Comparison of ENCODE assay signal across 9 cellular contexts in genomic region chr6:34531580-34532201, GRCh38. TPM values are rescaled to one million over a fixed set of nuclear protein-coding genes. Genes with fewer than 3 reads are reported as not detected.
A peak's percentile ranks its signal among the peaks of the same experiment; 100 is the strongest.
DNase-seq lines count a peak whose midpoint lies in the region; ATAC-seq, FAIRE-seq and TF ChIP-seq lines count a peak whose summit lies in the region.
"Had no signal": no experiment of that assay in that cellular context is flagged by ENCODE, and none has a peak within 500 bp of the region (broad histone marks: within the 10 kb centered on the region; RNA-seq: fewer than 3 reads in every experiment).

No MANE protein-coding gene starts in this region.

- peaks cover 2% of the 10 kb centered on the region for H3K9me3 Mint-ChIP-seq in astrocyte (ENCODE audit: unreplicated experiment)
- H3K9me3 Mint-ChIP-seq in stimulated activated naive B cell treated with anti-CD40 and anti-IgM and Interleukin-4, amounts not matched to agents 10 μg/mL and 1 μg/mL and 100 μg/mL, for 72 hours = no peaks in the 10 kb centered on the region

- H3K9ac ChIP-seq in astrocyte (ENCODE audit: low read length) = no peak overlapping the region

- H3K27ac ChIP-seq in astrocyte (ENCODE audit: low read depth, low read length) (no peak overlapping the region), iPS DF 6.9 (ENCODE audit: low read length) (no peak overlapping the region), gastroesophageal sphincter (peak overlapping the region in 1 of 4 donors; percentile 58), esophagus muscularis mucosa (replicated peaks in 1 of 4) (no peak overlapping the region)

- no peak for TF ChIP-seq POLR2A in gastroesophageal sphincter (IDR thresholded peaks at IDR 0.05)
- no peak for TF ChIP-seq POLR2A in esophagus muscularis mucosa (IDR thresholded peaks at IDR 0.05; ENCODE audit: low read depth)

- no peaks in the 10 kb centered on the region for H3K79me2 ChIP-seq in astrocyte (ENCODE audit: insufficient read depth, low read length)

- no CpG with 5 or more reads among the region's 29 CpGs for whole genome bisulfite sequencing in iPS DF 6.9 (ENCODE audit: insufficient coverage, insufficient read length)
- WGBS in gastroesophageal sphincter (ENCODE audit: low coverage in 1 of 2), 2 donors = 71 to 83% methylated on average over 5 to 23 of the region's 29 CpGs
- 74% methylated on average over 23 of the region's 29 CpGs for WGBS in esophagus muscularis mucosa

- FAIRE-seq in astrocyte (lab: Jason Lieb, UNC) = no peak

- H3K4me2 ChIP-seq in astrocyte (ENCODE audit: low read length) = peak overlapping the region; percentile 26

- TF ChIP-seq CTCF in astrocyte (IDR thresholded peaks at IDR 0.05; ENCODE audit: insufficient read depth, low read depth, low read length) (no peak), gastroesophageal sphincter (IDR thresholded peaks at IDR 0.05) (no peak), esophagus muscularis mucosa (IDR thresholded peaks at IDR 0.05) (no peak)

- no peak overlapping the region for H2AFZ ChIP-seq in astrocyte (ENCODE audit: low read depth, low read length)

- H3K36me3 ChIP-seq in astrocyte (ENCODE audit: insufficient read depth, low read length) (no peaks in the 10 kb centered on the region), iPS DF 6.9 (ENCODE audit: control insufficient read depth, insufficient read depth, low read length) (no peaks in the 10 kb centered on the region; the same call in 1 of the 2 replicates), gastroesophageal sphincter (no peaks in the 10 kb centered on the region), esophagus muscularis mucosa (no peaks in the 10 kb centered on the region)

- H3K27ac Mint-ChIP-seq in astrocyte (ENCODE audit: unreplicated experiment) = no peak overlapping the region
- H3K27ac Mint-ChIP-seq in stimulated activated naive B cell treated with anti-CD40 and anti-IgM and Interleukin-4, amounts not matched to agents 10 μg/mL and 1 μg/mL and 100 μg/mL, for 72 hours = no peak overlapping the region

- ATAC-seq in HG03108 (IDR thresholded peaks at IDR 0.05; ENCODE audit: unreplicated experiment) (peak; percentile 39), gastroesophageal sphincter (no peak), left lobe of liver (no peak)
- peak in 1 of 2 donors; percentile 20 for ATAC-seq in stimulated activated naive B cell treated with anti-CD40 and anti-IgM and Interleukin-4, amounts not matched to agents 10 μg/mL and 1 μg/mL and 100 μg/mL, for 72 hours (replicated peaks)

- H3K4me3 ChIP-seq in astrocyte (ENCODE audit: insufficient read depth, low read depth, low read length) = no peak overlapping the region
- no peak overlapping the region for H3K4me3 ChIP-seq in iPS DF 6.9 (ENCODE audit: low read length)
- peak overlapping the region in 1 of 2 donors; percentile 27 for H3K4me3 ChIP-seq in gastroesophageal sphincter
- peak overlapping the region in 2 of 4 donors; percentile 10 to 17 for H3K4me3 ChIP-seq in esophagus muscularis mucosa

- H4K20me1 ChIP-seq in astrocyte (ENCODE audit: insufficient read depth, low read length) = no peaks in the 10 kb centered on the region

- no peaks in the 10 kb centered on the region for H3K4me1 ChIP-seq in astrocyte (ENCODE audit: insufficient read depth, low read length)
- H3K4me1 ChIP-seq in iPS DF 6.9 (ENCODE audit: control insufficient read depth, insufficient read depth, low read length) = peaks cover 3% of the 10 kb centered on the region; the same call in 1 of the 2 replicates
- peaks cover 0 to 6% (median 6%) of the 10 kb centered on the region in 3 donors for H3K4me1 ChIP-seq in gastroesophageal sphincter
- peaks cover 1 to 9% (median 7%) of the 10 kb centered on the region in 4 donors for H3K4me1 ChIP-seq in esophagus muscularis mucosa

- H3K27me3 ChIP-seq in astrocyte (ENCODE audit: insufficient read depth, low read length) (no peaks in the 10 kb centered on the region), iPS DF 6.9 (ENCODE audit: control insufficient read depth, insufficient read depth, low read length) (no peaks in the 10 kb centered on the region), gastroesophageal sphincter (no peaks in the 10 kb centered on the region), esophagus muscularis mucosa (no peaks in the 10 kb centered on the region)

- no peak for TF ChIP-seq EP300 in gastroesophageal sphincter (IDR thresholded peaks at IDR 0.05)
- TF ChIP-seq EP300 in esophagus muscularis mucosa (IDR thresholded peaks at IDR 0.05) = no peak

- H3K4me1 Mint-ChIP-seq in astrocyte (ENCODE audit: low read depth, unreplicated experiment) = no peaks in the 10 kb centered on the region
- peaks cover under 1 to 6% of the 10 kb centered on the region in 2 donors for H3K4me1 Mint-ChIP-seq in stimulated activated naive B cell treated with anti-CD40 and anti-IgM and Interleukin-4, amounts not matched to agents 10 μg/mL and 1 μg/mL and 100 μg/mL, for 72 hours

- H3K36me3 Mint-ChIP-seq in astrocyte (ENCODE audit: low read depth, unreplicated experiment) = no peaks in the 10 kb centered on the region
- H3K36me3 Mint-ChIP-seq in stimulated activated naive B cell treated with anti-CD40 and anti-IgM and Interleukin-4, amounts not matched to agents 10 μg/mL and 1 μg/mL and 100 μg/mL, for 72 hours = no peaks in the 10 kb centered on the region

- peaks cover 41% of the 10 kb centered on the region for H3K27me3 Mint-ChIP-seq in astrocyte (ENCODE audit: low read depth, unreplicated experiment)
- H3K27me3 Mint-ChIP-seq in stimulated activated naive B cell treated with anti-CD40 and anti-IgM and Interleukin-4, amounts not matched to agents 10 μg/mL and 1 μg/mL and 100 μg/mL, for 72 hours = no peaks in the 10 kb centered on the region

- peak; percentile 77 for DNase-seq in astrocyte (ENCODE audit: low read depth)
- DNase-seq in iPS DF 6.9 (ENCODE audit: low read depth, low spot score) = peak; percentile 61
- peak; percentile 14 for DNase-seq in stimulated activated naive B cell treated with anti-CD40 and anti-IgM and Interleukin-4, amounts not matched to agents 10 μg/mL and 1 μg/mL and 100 μg/mL, for 72 hours
- DNase-seq in esophagus muscularis mucosa (ENCODE audit: extremely low spot score) = no peak
- no peak for DNase-seq in left lobe of liver (ENCODE audit: low spot score)
- DNase-seq in NCI-H446 treated with DMSO at 0.1 percent for 48 hours (lab: John Stamatoyannopoulos, UW) = no peak

- H3K9me3 ChIP-seq in astrocyte (ENCODE audit: insufficient read depth, low read depth, low read length) = no peaks in the 10 kb centered on the region
- no peaks in the 10 kb centered on the region for H3K9me3 ChIP-seq in iPS DF 6.9 (ENCODE audit: control insufficient read depth, insufficient read depth, low read length)
- no peaks in the 10 kb centered on the region for H3K9me3 ChIP-seq in gastroesophageal sphincter
- H3K9me3 ChIP-seq in esophagus muscularis mucosa = no peaks in the 10 kb centered on the region

- no peak overlapping the region for H3K4me3 Mint-ChIP-seq in astrocyte (ENCODE audit: unreplicated experiment)
- peak overlapping the region in 1 of 2 donors; percentile 52 for H3K4me3 Mint-ChIP-seq in stimulated activated naive B cell treated with anti-CD40 and anti-IgM and Interleukin-4, amounts not matched to agents 10 μg/mL and 1 μg/mL and 100 μg/mL, for 72 hours

- intact Hi-C loops in esophagus muscularis mucosa (cut with DNase I) = no loop called here

RNA-seq across cellular contexts. Expression of gene SPDEF, which starts 24.4 kb away (rescaled TPM):
- total RNA-seq in astrocyte (0.14 and 0.16 TPM in 2 replicates), gastroesophageal sphincter (1 to 10 TPM in 1 of 4 donors, not detected in 3; 4.4 TPM), esophagus muscularis mucosa (not detected), left lobe of liver (0.15 TPM)
- total RNA-seq: LHCN-M2 had no signal

Comparison
In these comparisons a context has a peak if more than half of its experiments do, and no peak if none do; other contexts are left out.
1. DNase-seq: peak in astrocyte (single experiment), iPS DF 6.9 (single experiment) and stimulated activated naive B cell treated with anti-CD40 and anti-IgM and Interleukin-4, amounts not matched to agents 10 μg/mL and 1 μg/mL and 100 μg/mL, for 72 hours (single experiment); none in esophagus muscularis mucosa (single experiment), left lobe of liver (single experiment) and NCI-H446 treated with DMSO at 0.1 percent for 48 hours (single experiment).